ENCODE assay signal across 8 cellular contexts in the genomic region with DNA sequence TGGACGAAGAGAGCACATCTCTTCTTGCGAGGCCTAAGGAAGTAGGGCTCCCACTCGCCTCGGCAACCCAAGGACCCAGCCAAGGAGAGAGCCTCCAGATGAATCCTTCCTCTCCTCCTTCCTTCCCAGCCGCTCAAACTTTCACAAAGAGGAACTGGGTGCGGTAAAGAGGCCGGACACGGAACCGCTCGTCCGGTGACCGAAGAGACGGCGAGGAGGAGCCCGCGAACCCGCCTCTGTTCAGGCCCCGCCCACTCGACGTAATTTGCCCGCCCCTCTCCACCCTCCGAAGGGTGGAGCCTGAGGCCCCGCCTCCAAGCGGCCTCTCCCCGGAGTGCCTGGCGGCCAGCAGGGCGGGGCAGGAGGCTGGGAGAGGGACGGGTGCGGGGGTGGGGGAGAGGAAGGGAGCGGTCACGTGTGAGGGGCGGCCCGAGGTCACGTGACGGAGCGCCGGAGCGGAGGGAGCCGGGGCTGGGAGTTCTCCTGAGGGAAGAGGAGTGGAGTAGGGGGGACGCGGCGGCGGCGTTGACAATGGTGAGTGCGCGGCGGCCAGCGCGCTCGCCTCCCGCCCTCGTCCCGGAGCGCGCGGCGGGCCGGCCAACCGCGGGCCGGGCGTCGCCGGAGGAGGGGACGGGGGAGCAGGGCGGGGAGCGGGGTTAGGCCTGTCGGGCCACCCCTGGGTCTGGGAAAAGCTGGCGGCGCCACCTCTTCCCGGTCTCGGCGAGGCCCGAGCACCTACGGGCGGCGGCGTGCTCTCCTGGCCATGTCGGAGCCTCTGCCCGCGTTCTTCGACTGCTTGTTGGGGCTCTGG. TPM values are rescaled to one million over a fixed set of nuclear protein-coding genes. Genes with fewer than 3 reads are reported as not detected.
DNase-seq lines count a peak whose midpoint lies in the region; ATAC-seq and TF ChIP-seq lines count a peak whose summit lies in the region.

Gene VPS26A, plus strand, starts transcription at position 432 of the 811 bp plus-strand sequence. Its CDS starts 100 bp downstream, at position 532.

- peak within 1 kb of the TSS; percentile 91 for H3K4me3 ChIP-seq in lung

- peaks cover 0 to 7% of the 10 kb centered on the region in 2 donors for H3K4me1 ChIP-seq in lung (ENCODE audit: control insufficient read depth in 2 of 2, insufficient read depth in 2 of 2, low read length in 2 of 2)

- peak; percentile 19 for TF ChIP-seq CTCF in lung (IDR thresholded peaks at IDR 0.05; ENCODE audit: control extremely low read depth, extremely low read depth)

- 0% methylated on average over 46 to 82 of the region's 82 CpGs for WGBS in lung, 2 donors

- H3K9me3 ChIP-seq in lung (ENCODE audit: control insufficient read depth in 2 of 2, insufficient read depth in 1 of 2, low read length in 1 of 2), result no peaks in the 10 kb centered on the region

- DNase-seq in COLO668 (lab: John Stamatoyannopoulos, UW; ENCODE audit: unreplicated experiment) (peak; percentile 96), HS-5 (ENCODE audit: low read depth) (peak; percentile 86), NK-92 (lab: John Stamatoyannopoulos, UW; ENCODE audit: unreplicated experiment) (peak; percentile 81), lung (ENCODE audit: low spot score) (peak; percentile 99)
- peak; percentile 96 to 98 for DNase-seq in activated CD8-positive, alpha-beta memory T cell treated with anti-CD3 and anti-CD28 coated beads for 1 hour (ENCODE audit: extremely low read depth in 1 of 2, low read depth in 1 of 2)
- DNase-seq in effector CD4-positive, alpha-beta T cell, result peak; percentile 98
- DNase-seq in stimulated activated CD4-positive, alpha-beta T cell treated with anti-CD3 and anti-CD28 coated beads, TNF-alpha, amount 100 ng/mL, for 4 hours (ENCODE audit: low read depth in 3 of 3), result peak; percentile 98 to 99 (median 99)

- H3K27me3 ChIP-seq in lung (ENCODE audit: control insufficient read depth, insufficient read depth), result no peaks in the 10 kb centered on the region

- ATAC-seq in GM19468 (IDR thresholded peaks at IDR 0.05; ENCODE audit: extremely low read depth, unreplicated experiment) (peak; percentile 70), lung (ENCODE audit: insufficient read depth, low FRiP score) (peak; percentile 99)

- H3K27ac ChIP-seq in lung (ENCODE audit: low read depth in 1 of 2, low read length in 1 of 2), result peak within 1 kb of the TSS; percentile 97 to 98

- no peaks in the 10 kb centered on the region for H3K36me3 ChIP-seq in lung (ENCODE audit: control insufficient read depth in 2 of 2, insufficient read depth in 2 of 2, low read length in 2 of 2)

RNA-seq across cellular contexts. Expression of gene VPS26A, which starts in this region (rescaled TPM):
- 10 to 100 TPM; 43.7 to 62.5 TPM for total RNA-seq in lung
- polyA plus RNA-seq in lung, result 10 to 100 TPM; 24.9 to 31.4 TPM

Comparison
In these comparisons a context has a peak if more than half of its experiments do, and no peak if none do; other contexts are left out.
1. Peak in every context shown above with its lines: DNase-seq, ATAC-seq, H3K4me3 ChIP-seq and H3K27ac ChIP-seq.